14 cellular contexts compared by ENCODE assay signal in the genomic region with DNA sequence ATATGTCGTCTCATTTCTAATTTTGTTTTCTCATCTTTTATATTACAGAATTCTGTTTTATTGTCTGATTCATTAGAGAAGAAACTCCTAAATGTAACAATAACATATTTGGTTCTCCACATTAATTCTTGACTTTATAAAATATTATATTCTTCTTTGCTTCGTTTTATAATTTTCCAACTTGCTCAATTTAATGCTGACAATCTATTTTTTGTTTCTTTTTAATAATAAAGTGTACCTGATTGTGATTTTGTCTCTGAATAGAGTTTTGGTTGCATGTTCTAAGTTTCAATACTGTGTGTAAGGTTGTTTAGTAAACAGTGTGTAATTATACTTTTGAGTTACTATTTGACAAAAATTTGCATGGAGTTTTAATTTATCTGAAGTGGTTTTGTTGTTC.
A peak's percentile ranks its signal among the peaks of the same experiment; 100 is the strongest.
DNase-seq lines count a peak whose midpoint lies in the region; ATAC-seq, FAIRE-seq and TF ChIP-seq lines count a peak whose summit lies in the region.
"Had no signal": no experiment of that assay in that cellular context is flagged by ENCODE, and none has a peak within 500 bp of the region (broad histone marks: within the 10 kb centered on the region; RNA-seq: fewer than 3 reads in every experiment).

No MANE protein-coding gene starts in this region.

- intact Hi-C loops in aorta (cut with DNase I): no loop called here

- no peak overlapping the region for H3K4me3 ChIP-seq in A549
- no peak overlapping the region for H3K4me3 ChIP-seq in aorta (ENCODE audit: low read length in 2 of 2)
- H3K4me3 ChIP-seq: BLaER1, GM12878, GM23248, HAP-1 had no signal

- TF ChIP-seq RAD21 in A549 (conservative IDR thresholded peaks at IDR 0.05 in 1 of 2, IDR thresholded peaks at IDR 0.05 in 1 of 2): no peak

- no peaks in the 10 kb centered on the region for H3K27me3 ChIP-seq in aorta (ENCODE audit: control insufficient read depth in 1 of 2, insufficient read depth in 2 of 2, low read length in 1 of 2)
- H3K27me3 ChIP-seq: BLaER1 had no signal

- H3K27ac ChIP-seq in A549 (no peak overlapping the region), aorta (ENCODE audit: low read depth in 1 of 2, low read length in 2 of 2) (no peak overlapping the region)
- H3K27ac ChIP-seq: BLaER1, GM23248 had no signal

- no peak for TF ChIP-seq POLR2A in A549 (IDR thresholded peaks at IDR 0.05; ENCODE audit: low read length)

- CTCF ChIA-PET in A549 (lab: Yijun Ruan, JAX): interaction anchor here (1.4 kb wide), 1 partner anchor 14 kb away, joined by 5 read pairs; no protein-coding TSS in a partner anchor

- ATAC-seq in A549 (no peak), aorta (ENCODE audit: low FRiP score) (no peak)
- ATAC-seq: GM12878 had no signal

- 63% methylated on average over 2 of the region's 2 CpGs for WGBS in A549 (ENCODE audit: missing lambda C conversion rate)
- 94 to 96% methylated on average over 2 of the region's 2 CpGs for WGBS in aorta, 2 donors

- FAIRE-seq in A549 (lab: Jason Lieb, UNC) (no peak), RCC 7860 (lab: Jason Lieb, UNC) (peak; percentile 7), islet of Langerhans (lab: Jason Lieb, UNC) (peak; percentile 71)
- FAIRE-seq: GM12878 had no signal

- no peak for TF ChIP-seq EP300 in A549 (IDR thresholded peaks at IDR 0.05)

- POLR2A ChIA-PET in A549 (lab: Yijun Ruan, JAX): no interaction called here

- TF ChIP-seq CTCF in A549 (IDR thresholded peaks at IDR 0.05): no peak

- H3K4me1 ChIP-seq in A549 (peaks cover 13% of the 10 kb centered on the region), aorta (ENCODE audit: control insufficient read depth in 1 of 2, insufficient read depth in 2 of 2, low read length in 2 of 2) (peaks cover 0 to 3% of the 10 kb centered on the region in 2 donors)
- H3K4me1 ChIP-seq: HAP-1 had no signal

- DNase-seq in A549 (ENCODE audit: low read depth in 1 of 2, low spot score in 1 of 2) (no peak), RCC 7860 (ENCODE audit: low spot score) (no peak), HuH-7.5 (ENCODE audit: low spot score) (no peak), GDM1 (lab: John Stamatoyannopoulos, UW) (no peak), aorta (no peak)
- DNase-seq: CD4-positive, alpha-beta memory T cell; DMS153; DMS79 treated with DMSO at 0.1 percent for 48 hours; GM23248; KBM-7 had no signal

- H3K9me3 ChIP-seq in A549: no peaks in the 10 kb centered on the region
- no peaks in the 10 kb centered on the region for H3K9me3 ChIP-seq in aorta (ENCODE audit: control insufficient read depth, low read length)
- H3K9me3 ChIP-seq: BLaER1, HAP-1 had no signal

- H3K4me2 ChIP-seq in A549: no peak overlapping the region
- H3K4me2 ChIP-seq: BLaER1 had no signal

- no peaks in the 10 kb centered on the region for H3K36me3 ChIP-seq in aorta (ENCODE audit: control insufficient read depth in 1 of 2, insufficient read depth in 2 of 2, low read length in 1 of 2)
- H3K36me3 ChIP-seq: BLaER1, HAP-1 had no signal

TF ChIP-seq in A549, 52 proteins besides CTCF, POLR2A, EP300 and RAD21:
- TF ChIP-seq HOXA7 (CRISPR knock-in tag; IDR thresholded peaks at IDR 0.05) (no peak), MAFK (IDR thresholded peaks at IDR 0.05; ENCODE audit: partially characterized antibody) (peak; percentile 52)
